ENCODE assay signal across 1 cellular context in the genomic region with DNA sequence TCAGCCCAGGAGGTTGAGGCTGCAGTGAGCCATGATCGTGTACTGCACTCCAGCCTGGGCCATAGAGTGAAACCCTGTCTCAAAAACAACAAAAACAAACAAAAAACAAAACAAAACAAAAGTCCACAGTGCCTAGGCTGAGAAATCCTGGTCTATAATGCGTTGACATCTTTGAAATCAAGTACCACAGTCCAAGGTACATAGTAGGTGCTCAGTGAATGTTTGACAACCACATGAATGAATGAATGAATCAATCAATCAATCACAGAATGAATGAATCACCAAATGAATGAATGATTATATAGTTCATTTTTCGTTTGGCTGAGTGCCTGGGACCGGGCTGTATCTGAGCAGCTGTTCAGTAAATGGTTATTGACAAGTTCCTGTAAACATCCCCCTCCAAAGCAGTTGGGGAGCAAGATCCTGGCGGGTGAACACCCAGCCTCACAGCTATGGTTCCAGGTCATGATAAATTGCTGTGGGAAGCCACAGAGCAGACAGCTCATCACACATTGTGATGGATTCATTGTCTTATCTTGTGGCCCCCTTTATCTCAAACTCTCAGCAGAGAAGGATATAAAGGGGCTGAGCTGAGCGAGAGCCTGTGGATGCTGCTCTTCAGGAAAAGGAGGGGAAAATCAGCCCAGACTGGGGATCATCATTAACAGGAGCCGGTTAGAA.
A peak's percentile ranks its signal among the peaks of the same experiment; 100 is the strongest.
TF ChIP-seq lines count a peak whose summit lies in the region.

No MANE protein-coding gene starts in this region.

TF ChIP-seq in K562, 482 proteins besides CTCF, POLR2A, EP300 and RAD21 (continued from another document and continues in another):
- TF ChIP-seq, protein P1, sequence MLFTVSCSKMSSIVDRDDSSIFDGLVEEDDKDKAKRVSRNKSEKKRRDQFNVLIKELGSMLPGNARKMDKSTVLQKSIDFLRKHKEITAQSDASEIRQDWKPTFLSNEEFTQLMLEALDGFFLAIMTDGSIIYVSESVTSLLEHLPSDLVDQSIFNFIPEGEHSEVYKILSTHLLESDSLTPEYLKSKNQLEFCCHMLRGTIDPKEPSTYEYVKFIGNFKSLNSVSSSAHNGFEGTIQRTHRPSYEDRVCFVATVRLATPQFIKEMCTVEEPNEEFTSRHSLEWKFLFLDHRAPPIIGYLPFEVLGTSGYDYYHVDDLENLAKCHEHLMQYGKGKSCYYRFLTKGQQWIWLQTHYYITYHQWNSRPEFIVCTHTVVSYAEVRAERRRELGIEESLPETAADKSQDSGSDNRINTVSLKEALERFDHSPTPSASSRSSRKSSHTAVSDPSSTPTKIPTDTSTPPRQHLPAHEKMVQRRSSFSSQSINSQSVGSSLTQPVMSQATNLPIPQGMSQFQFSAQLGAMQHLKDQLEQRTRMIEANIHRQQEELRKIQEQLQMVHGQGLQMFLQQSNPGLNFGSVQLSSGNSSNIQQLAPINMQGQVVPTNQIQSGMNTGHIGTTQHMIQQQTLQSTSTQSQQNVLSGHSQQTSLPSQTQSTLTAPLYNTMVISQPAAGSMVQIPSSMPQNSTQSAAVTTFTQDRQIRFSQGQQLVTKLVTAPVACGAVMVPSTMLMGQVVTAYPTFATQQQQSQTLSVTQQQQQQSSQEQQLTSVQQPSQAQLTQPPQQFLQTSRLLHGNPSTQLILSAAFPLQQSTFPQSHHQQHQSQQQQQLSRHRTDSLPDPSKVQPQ (CRISPR knock-in tag; IDR thresholded peaks at IDR 0.05; ENCODE audit: borderline replicate concordance): no peak
- TF ChIP-seq ZNF274 (IDR thresholded peaks at IDR 0.05; ENCODE audit: borderline replicate concordance, low read depth, low read length): no peak
- TF ChIP-seq FOXA3 (CRISPR knock-in tag; conservative IDR thresholded peaks at IDR 0.05 in 1 of 2, IDR thresholded peaks at IDR 0.05 in 1 of 2): peak; percentile 67 to 74; a peak in 3 of 4 replicates
- no peak for TF ChIP-seq SNRNP70 (optimal IDR thresholded peaks at IDR 0.05; ENCODE audit: low read depth, low read length)
- TF ChIP-seq RB1 (IDR thresholded peaks at IDR 0.05; ENCODE audit: low read depth): no peak
- no peak for TF ChIP-seq YBX1 (IDR thresholded peaks at IDR 0.05)
- no peak for TF ChIP-seq ZNF445 (CRISPR knock-in tag; IDR thresholded peaks at IDR 0.05; ENCODE audit: low read depth)
- peak; percentile 77; the same call in 1 of the 2 replicates for TF ChIP-seq RNF2 (IDR thresholded peaks at IDR 0.05)
- no peak for TF ChIP-seq TAF9B (IDR thresholded peaks at IDR 0.05; ENCODE audit: partially characterized antibody)
- TF ChIP-seq, protein P2, sequence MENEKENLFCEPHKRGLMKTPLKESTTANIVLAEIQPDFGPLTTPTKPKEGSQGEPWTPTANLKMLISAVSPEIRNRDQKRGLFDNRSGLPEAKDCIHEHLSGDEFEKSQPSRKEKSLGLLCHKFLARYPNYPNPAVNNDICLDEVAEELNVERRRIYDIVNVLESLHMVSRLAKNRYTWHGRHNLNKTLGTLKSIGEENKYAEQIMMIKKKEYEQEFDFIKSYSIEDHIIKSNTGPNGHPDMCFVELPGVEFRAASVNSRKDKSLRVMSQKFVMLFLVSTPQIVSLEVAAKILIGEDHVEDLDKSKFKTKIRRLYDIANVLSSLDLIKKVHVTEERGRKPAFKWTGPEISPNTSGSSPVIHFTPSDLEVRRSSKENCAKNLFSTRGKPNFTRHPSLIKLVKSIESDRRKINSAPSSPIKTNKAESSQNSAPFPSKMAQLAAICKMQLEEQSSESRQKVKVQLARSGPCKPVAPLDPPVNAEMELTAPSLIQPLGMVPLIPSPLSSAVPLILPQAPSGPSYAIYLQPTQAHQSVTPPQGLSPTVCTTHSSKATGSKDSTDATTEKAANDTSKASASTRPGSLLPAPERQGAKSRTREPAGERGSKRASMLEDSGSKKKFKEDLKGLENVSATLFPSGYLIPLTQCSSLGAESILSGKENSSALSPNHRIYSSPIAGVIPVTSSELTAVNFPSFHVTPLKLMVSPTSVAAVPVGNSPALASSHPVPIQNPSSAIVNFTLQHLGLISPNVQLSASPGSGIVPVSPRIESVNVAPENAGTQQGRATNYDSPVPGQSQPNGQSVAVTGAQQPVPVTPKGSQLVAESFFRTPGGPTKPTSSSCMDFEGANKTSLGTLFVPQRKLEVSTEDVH (IDR thresholded peaks at IDR 0.05; ENCODE audit: low read depth, partially characterized antibody): no peak
- TF ChIP-seq ZNF830 (CRISPR knock-in tag; IDR thresholded peaks at IDR 0.05): no peak
- TF ChIP-seq, protein P3, sequence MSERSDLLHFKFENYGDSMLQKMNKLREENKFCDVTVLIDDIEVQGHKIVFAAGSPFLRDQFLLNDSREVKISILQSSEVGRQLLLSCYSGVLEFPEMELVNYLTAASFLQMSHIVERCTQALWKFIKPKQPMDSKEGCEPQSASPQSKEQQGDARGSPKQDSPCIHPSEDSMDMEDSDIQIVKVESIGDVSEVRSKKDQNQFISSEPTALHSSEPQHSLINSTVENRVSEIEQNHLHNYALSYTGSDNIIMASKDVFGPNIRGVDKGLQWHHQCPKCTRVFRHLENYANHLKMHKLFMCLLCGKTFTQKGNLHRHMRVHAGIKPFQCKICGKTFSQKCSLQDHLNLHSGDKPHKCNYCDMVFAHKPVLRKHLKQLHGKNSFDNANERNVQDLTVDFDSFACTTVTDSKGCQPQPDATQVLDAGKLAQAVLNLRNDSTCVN (CRISPR knock-in tag; IDR thresholded peaks at IDR 0.05): no peak
- TF ChIP-seq SMARCA4 (IDR thresholded peaks at IDR 0.05): peak; percentile 78
- TF ChIP-seq, protein P4, sequence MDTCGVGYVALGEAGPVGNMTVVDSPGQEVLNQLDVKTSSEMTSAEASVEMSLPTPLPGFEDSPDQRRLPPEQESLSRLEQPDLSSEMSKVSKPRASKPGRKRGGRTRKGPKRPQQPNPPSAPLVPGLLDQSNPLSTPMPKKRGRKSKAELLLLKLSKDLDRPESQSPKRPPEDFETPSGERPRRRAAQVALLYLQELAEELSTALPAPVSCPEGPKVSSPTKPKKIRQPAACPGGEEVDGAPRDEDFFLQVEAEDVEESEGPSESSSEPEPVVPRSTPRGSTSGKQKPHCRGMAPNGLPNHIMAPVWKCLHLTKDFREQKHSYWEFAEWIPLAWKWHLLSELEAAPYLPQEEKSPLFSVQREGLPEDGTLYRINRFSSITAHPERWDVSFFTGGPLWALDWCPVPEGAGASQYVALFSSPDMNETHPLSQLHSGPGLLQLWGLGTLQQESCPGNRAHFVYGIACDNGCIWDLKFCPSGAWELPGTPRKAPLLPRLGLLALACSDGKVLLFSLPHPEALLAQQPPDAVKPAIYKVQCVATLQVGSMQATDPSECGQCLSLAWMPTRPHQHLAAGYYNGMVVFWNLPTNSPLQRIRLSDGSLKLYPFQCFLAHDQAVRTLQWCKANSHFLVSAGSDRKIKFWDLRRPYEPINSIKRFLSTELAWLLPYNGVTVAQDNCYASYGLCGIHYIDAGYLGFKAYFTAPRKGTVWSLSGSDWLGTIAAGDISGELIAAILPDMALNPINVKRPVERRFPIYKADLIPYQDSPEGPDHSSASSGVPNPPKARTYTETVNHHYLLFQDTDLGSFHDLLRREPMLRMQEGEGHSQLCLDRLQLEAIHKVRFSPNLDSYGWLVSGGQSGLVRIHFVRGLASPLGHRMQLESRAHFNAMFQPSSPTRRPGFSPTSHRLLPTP (IDR thresholded peaks at IDR 0.05; ENCODE audit: borderline replicate concordance, extremely low read depth, insufficient read length): no peak
- no peak for TF ChIP-seq RBM22 (IDR thresholded peaks at IDR 0.05; ENCODE audit: low read depth, low read length, poor library complexity, severe bottlenecking)
- no peak for TF ChIP-seq CBFB (CRISPR knock-in tag; IDR thresholded peaks at IDR 0.05)
- no peak for TF ChIP-seq FOXA1 (IDR thresholded peaks at IDR 0.05; ENCODE audit: borderline replicate concordance)
- TF ChIP-seq BRCA1 (IDR thresholded peaks at IDR 0.05): no peak
- no peak for TF ChIP-seq BRCA1 (CRISPR knock-in tag; IDR thresholded peaks at IDR 0.05)
- TF ChIP-seq CHD2 (IDR thresholded peaks at IDR 0.05; ENCODE audit: low read depth, low read length): no peak
- TF ChIP-seq TRIM28 (IDR thresholded peaks at IDR 0.05): no peak
- TF ChIP-seq POLR3A (IDR thresholded peaks at IDR 0.05; ENCODE audit: borderline replicate concordance, extremely low read depth, insufficient read depth, insufficient read length): no peak
- TF ChIP-seq ZNF699 (CRISPR knock-in tag; IDR thresholded peaks at IDR 0.05; ENCODE audit: insufficient replicate concordance): no peak
- TF ChIP-seq HCFC1 (IDR thresholded peaks at IDR 0.05; ENCODE audit: low read depth, low read length): no peak
- TF ChIP-seq HNRNPL (IDR thresholded peaks at IDR 0.05; ENCODE audit: low read depth, low read length): no peak
- no peak for TF ChIP-seq ZNF707 (CRISPR knock-in tag; conservative IDR thresholded peaks at IDR 0.05)
- TF ChIP-seq ZNF436 (CRISPR knock-in tag; IDR thresholded peaks at IDR 0.05): no peak
- TF ChIP-seq PTRF (tag; IDR thresholded peaks at IDR 0.05): no peak
- TF ChIP-seq PRPF4 (IDR thresholded peaks at IDR 0.05; ENCODE audit: insufficient read depth, low read depth, low read length, poor library complexity, severe bottlenecking): no peak
- TF ChIP-seq U2AF2 (optimal IDR thresholded peaks at IDR 0.05; ENCODE audit: low read depth, low read length): no peak
- no peak for TF ChIP-seq ZC3H4 (CRISPR knock-in tag; IDR thresholded peaks at IDR 0.05; ENCODE audit: borderline replicate concordance)
- peak; percentile 25 for TF ChIP-seq NEUROD1 (IDR thresholded peaks at IDR 0.05; ENCODE audit: borderline replicate concordance, low read depth, low read length, partially characterized antibody)
- TF ChIP-seq MAFK (IDR thresholded peaks at IDR 0.05; ENCODE audit: low read length): no peak
- TF ChIP-seq ZNF239 (CRISPR knock-in tag; IDR thresholded peaks at IDR 0.05): no peak
- no peak for TF ChIP-seq SMARCC2 (IDR thresholded peaks at IDR 0.05; ENCODE audit: low read depth)
- TF ChIP-seq RBFOX2 (IDR thresholded peaks at IDR 0.05; ENCODE audit: low read depth, low read length): no peak
- no peak for TF ChIP-seq HNRNPK (IDR thresholded peaks at IDR 0.05; ENCODE audit: low read depth, low read length, poor library complexity, severe bottlenecking)
- 0 out of 2 replicates have a peak, but pooled peaks have one; percentile 33 for TF ChIP-seq ZNF311 (CRISPR knock-in tag; IDR thresholded peaks at IDR 0.05)
- no peak for TF ChIP-seq BMI1 (IDR thresholded peaks at IDR 0.05; ENCODE audit: low read length)
- no peak for TF ChIP-seq SRSF3 (IDR thresholded peaks at IDR 0.05; ENCODE audit: insufficient read depth, low read length)
- TF ChIP-seq ILF3 (IDR thresholded peaks at IDR 0.05; ENCODE audit: borderline replicate concordance): no peak
- no peak for TF ChIP-seq ZNF75A (CRISPR knock-in tag; IDR thresholded peaks at IDR 0.05)
- TF ChIP-seq NR2F6 (CRISPR knock-in tag; IDR thresholded peaks at IDR 0.05): no peak
- peak; percentile 95 for TF ChIP-seq SOX6 (IDR thresholded peaks at IDR 0.05)
- TF ChIP-seq TAL1 (IDR thresholded peaks at IDR 0.05): peak; percentile 65; the same call in 1 of the 2 replicates
- TF ChIP-seq, protein P5, sequence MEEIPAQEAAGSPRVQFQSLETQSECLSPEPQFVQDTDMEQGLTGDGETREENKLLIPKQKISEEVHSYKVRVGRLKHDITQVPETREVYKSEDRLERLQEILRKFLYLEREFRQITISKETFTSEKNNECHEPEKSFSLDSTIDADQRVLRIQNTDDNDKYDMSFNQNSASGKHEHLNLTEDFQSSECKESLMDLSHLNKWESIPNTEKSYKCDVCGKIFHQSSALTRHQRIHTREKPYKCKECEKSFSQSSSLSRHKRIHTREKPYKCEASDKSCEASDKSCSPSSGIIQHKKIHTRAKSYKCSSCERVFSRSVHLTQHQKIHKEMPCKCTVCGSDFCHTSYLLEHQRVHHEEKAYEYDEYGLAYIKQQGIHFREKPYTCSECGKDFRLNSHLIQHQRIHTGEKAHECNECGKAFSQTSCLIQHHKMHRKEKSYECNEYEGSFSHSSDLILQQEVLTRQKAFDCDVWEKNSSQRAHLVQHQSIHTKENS (CRISPR knock-in tag; IDR thresholded peaks at IDR 0.05): no peak
- TF ChIP-seq POU5F1 (IDR thresholded peaks at IDR 0.05; ENCODE audit: borderline replicate concordance, low read depth, low read length, partially characterized antibody): no peak
- TF ChIP-seq, protein P6, sequence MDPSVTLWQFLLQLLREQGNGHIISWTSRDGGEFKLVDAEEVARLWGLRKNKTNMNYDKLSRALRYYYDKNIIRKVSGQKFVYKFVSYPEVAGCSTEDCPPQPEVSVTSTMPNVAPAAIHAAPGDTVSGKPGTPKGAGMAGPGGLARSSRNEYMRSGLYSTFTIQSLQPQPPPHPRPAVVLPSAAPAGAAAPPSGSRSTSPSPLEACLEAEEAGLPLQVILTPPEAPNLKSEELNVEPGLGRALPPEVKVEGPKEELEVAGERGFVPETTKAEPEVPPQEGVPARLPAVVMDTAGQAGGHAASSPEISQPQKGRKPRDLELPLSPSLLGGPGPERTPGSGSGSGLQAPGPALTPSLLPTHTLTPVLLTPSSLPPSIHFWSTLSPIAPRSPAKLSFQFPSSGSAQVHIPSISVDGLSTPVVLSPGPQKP (CRISPR knock-in tag; IDR thresholded peaks at IDR 0.05): no peak
- peak; percentile 99 for TF ChIP-seq MEIS2 (IDR thresholded peaks at IDR 0.05; ENCODE audit: partially characterized antibody)
- no peak for TF ChIP-seq COPS2 (conservative IDR thresholded peaks at IDR 0.05)
- TF ChIP-seq, protein P7, sequence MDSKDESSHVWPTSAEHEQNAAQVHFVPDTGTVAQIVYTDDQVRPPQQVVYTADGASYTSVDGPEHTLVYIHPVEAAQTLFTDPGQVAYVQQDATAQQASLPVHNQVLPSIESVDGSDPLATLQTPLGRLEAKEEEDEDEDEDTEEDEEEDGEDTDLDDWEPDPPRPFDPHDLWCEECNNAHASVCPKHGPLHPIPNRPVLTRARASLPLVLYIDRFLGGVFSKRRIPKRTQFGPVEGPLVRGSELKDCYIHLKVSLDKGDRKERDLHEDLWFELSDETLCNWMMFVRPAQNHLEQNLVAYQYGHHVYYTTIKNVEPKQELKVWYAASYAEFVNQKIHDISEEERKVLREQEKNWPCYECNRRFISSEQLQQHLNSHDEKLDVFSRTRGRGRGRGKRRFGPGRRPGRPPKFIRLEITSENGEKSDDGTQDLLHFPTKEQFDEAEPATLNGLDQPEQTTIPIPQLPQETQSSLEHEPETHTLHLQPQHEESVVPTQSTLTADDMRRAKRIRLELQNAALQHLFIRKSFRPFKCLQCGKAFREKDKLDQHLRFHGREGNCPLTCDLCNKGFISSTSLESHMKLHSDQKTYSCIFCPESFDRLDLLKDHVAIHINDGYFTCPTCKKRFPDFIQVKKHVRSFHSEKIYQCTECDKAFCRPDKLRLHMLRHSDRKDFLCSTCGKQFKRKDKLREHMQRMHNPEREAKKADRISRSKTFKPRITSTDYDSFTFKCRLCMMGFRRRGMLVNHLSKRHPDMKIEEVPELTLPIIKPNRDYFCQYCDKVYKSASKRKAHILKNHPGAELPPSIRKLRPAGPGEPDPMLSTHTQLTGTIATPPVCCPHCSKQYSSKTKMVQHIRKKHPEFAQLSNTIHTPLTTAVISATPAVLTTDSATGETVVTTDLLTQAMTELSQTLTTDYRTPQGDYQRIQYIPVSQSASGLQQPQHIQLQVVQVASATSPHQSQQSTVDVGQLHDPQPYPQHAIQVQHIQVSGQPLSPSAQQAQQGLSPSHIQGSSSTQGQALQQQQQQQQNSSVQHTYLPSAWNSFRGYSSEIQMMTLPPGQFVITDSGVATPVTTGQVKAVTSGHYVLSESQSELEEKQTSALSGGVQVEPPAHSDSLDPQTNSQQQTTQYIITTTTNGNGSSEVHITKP (IDR thresholded peaks at IDR 0.05; ENCODE audit: partially characterized antibody): no peak
